11 cellular contexts compared by ENCODE assay signal in the genomic region with DNA sequence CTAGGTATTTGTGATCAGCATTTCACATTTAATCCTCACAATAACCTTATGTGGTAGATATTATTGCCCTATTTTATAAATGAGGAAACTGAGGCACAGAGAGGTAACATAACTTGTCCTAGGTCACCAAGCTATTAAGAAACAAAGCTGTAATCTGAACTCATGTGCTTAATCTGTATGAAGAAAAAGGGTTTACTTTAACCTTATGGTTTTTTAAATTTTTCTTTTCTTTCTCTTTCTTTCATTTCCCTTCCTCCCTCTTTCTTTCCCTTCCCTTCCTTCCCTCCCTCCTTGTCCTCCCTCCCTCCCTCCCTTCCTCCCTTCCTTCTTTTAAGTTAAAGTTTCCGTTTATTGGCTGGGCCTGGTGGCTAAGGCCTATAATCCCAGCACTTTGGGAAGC.
"Had no signal": no experiment of that assay in that cellular context is flagged by ENCODE, and none has a peak within 500 bp of the region (broad histone marks: within the 10 kb centered on the region; RNA-seq: fewer than 3 reads in every experiment).

No MANE protein-coding gene starts in this region.

- H3K27ac ChIP-seq: GM23248 had no signal

- H2AFZ ChIP-seq: GM23248, GM23338 had no signal

- H3K36me3 ChIP-seq: HAP-1 had no signal

- FAIRE-seq: H1, H54 had no signal

- H3K4me2 ChIP-seq: GM23338 had no signal

- H3K9ac ChIP-seq: GM23248 had no signal

- H3K4me1 ChIP-seq: HAP-1 had no signal

- H3K27ac Mint-ChIP-seq: GM23338, H9, HFFc6 had no signal

- H3K4me3 ChIP-seq: GM23248, GM23338, HAP-1 had no signal

- H3K9me3 ChIP-seq: HAP-1 had no signal

- H3K4me1 Mint-ChIP-seq: GM23338, H9 had no signal

- H3K4me3 Mint-ChIP-seq: GM23338, H9, HFFc6 had no signal

- ATAC-seq: GM23338, HCT116 had no signal

- DNase-seq: GM23248, GOT3, H7, H9, HCEC 1CT, HFFc6 had no signal
